Comparison of ENCODE assay signal across 19 cellular contexts in the genomic region with DNA sequence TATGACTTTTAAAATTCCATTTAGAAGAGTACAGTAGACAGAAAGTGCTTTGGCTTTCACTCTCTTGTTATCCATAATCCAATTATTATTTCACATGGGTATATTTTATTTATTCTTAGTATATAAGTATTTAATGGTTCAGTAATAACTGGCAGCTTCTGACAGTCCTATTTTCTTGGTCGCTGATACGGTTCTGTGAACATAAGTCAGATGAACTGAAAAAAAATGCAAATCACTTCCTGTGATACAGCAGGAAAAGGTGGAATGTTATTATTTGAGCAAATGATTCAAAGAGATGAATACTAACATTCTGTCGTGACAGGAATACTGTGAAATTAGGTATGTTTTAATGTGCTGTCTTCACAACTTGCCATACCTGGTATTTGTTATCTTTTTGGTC.
DNase-seq lines count a peak whose midpoint lies in the region; ATAC-seq and TF ChIP-seq lines count a peak whose summit lies in the region.
"Had no signal": no experiment of that assay in that cellular context is flagged by ENCODE, and none has a peak within 500 bp of the region (broad histone marks: within the 10 kb centered on the region; RNA-seq: fewer than 3 reads in every experiment).

No MANE protein-coding gene starts in this region.

- no peaks in the 10 kb centered on the region for H3K27me3 ChIP-seq in A673 (replicated peaks; ENCODE audit: insufficient read depth, low read depth, low read length, poor library complexity)

- H3K9ac ChIP-seq in SK-N-MC (ENCODE audit: insufficient read length), result no peak overlapping the region

- H3K27ac ChIP-seq in A673 (ENCODE audit: low read depth, low read length, poor library complexity, severe bottlenecking) (no peak overlapping the region), SK-N-MC (peak overlapping the region; percentile 58)

- H3K36me3 ChIP-seq in A673 (ENCODE audit: insufficient read depth, low read length, poor library complexity, severe bottlenecking) (no peaks in the 10 kb centered on the region), SK-N-MC (ENCODE audit: insufficient read depth, low read length) (no peaks in the 10 kb centered on the region)

- DNase-seq in A673 (ENCODE audit: low spot score) (peak; percentile 77), EL (peak; percentile 13), SK-N-MC (ENCODE audit: low read depth, low spot score) (no peak), kidney glomerular epithelial cell (lab: John Stamatoyannopoulos, UW) (peak; percentile 31), NOMO-1 treated with dmso at 0.1 percent for 144 hours (lab: John Stamatoyannopoulos, UW; ENCODE audit: unreplicated experiment) (no peak), ureter (ENCODE audit: low spot score) (no peak)
- DNase-seq: 8988T; C1 segment of cervical spinal cord; CD8-positive, alpha-beta memory T cell; DMS79; H9; NCI-H1092 treated with DMSO at 0.1 percent for 48 hours; NCI-H146; NCI-H2081; NCI-H2171 treated with DMSO at 0.1 percent for 48 hours; NCI-H446 treated with DMSO at 0.1 percent for 48 hours; SHP77 had no signal

- BruUV-seq in A673 (replicated peaks; lab: Mats Ljungman, UMichigan), result no TSS peak

- H3K4me3 ChIP-seq in A673 (ENCODE audit: low read depth, low read length, poor library complexity, severe bottlenecking) (no peak overlapping the region), SK-N-MC (peak overlapping the region; percentile 47)

- no peaks in the 10 kb centered on the region for H3K9me3 ChIP-seq in A673 (ENCODE audit: low read depth, low read length, poor library complexity, severe bottlenecking)
- no peaks in the 10 kb centered on the region for H3K9me3 ChIP-seq in SK-N-MC (ENCODE audit: low read depth, low read length)

- intact Hi-C loops in A673 (cut with micrococcal nuclease; ENCODE audit: unreplicated experiment), result no loop called here

- no peak for TF ChIP-seq CTCF in A673 (conservative IDR thresholded peaks at IDR 0.05; ENCODE audit: low read depth, low read length)

- ATAC-seq in GM21529 (IDR thresholded peaks at IDR 0.05; ENCODE audit: unreplicated experiment) (no peak), GM19463 (IDR thresholded peaks at IDR 0.05; ENCODE audit: unreplicated experiment) (no peak)

- CTCF ChIA-PET in A673 (lab: Charles Lee), result interaction anchor here (0.9 to 1.2 kb wide), 2 partner anchors 76 to 78 kb away, joined by 4 read pairs; no protein-coding TSS in a partner anchor

- POLR2A ChIA-PET in A673 (lab: Charles Lee; ENCODE audit: low non-redundant PET), result no interaction called here

- peaks cover 34% of the 10 kb centered on the region for H3K4me1 ChIP-seq in A673 (ENCODE audit: insufficient read depth, low read length, poor library complexity, severe bottlenecking)

Comparison
In these comparisons a context has a peak if more than half of its experiments do, and no peak if none do; other contexts are left out.
1. DNase-seq: peak in A673 (single experiment), EL (single experiment) and kidney glomerular epithelial cell (single experiment); none in SK-N-MC (single experiment), NOMO-1 treated with dmso at 0.1 percent for 144 hours (single experiment) and ureter (single experiment).